Comparison of ENCODE assay signal across 27 cellular contexts in genomic region chr20:33281550-33282146, GRCh38. TPM values are rescaled to one million over a fixed set of nuclear protein-coding genes. Genes with fewer than 3 reads are reported as not detected.
DNase-seq lines count a peak whose midpoint lies in the region; ATAC-seq and TF ChIP-seq lines count a peak whose summit lies in the region.
"Had no signal": no experiment of that assay in that cellular context is flagged by ENCODE, and none has a peak within 500 bp of the region (broad histone marks: within the 10 kb centered on the region; RNA-seq: fewer than 3 reads in every experiment).

No MANE protein-coding gene starts in this region.

- no peak overlapping the region for H4K8ac ChIP-seq in H9 (replicated peaks; ENCODE audit: insufficient read length, low read depth, low read length)

- no peak overlapping the region for H3K18ac ChIP-seq in H9 (ENCODE audit: insufficient read length, low read depth, low read length)

- peak in 8 of 14 donors; percentile 16 to 72 (median 33) for DNase-seq in C1 segment of cervical spinal cord (lab: John Stamatoyannopoulos, UW)
- peak; percentile 25 for DNase-seq in H9
- peak; percentile 51 for DNase-seq in epidermal melanocyte (ENCODE audit: insufficient read length, low spot score)
- DNase-seq in osteoblast (ENCODE audit: insufficient read length, low spot score, missing footprints) = peak; percentile 58
- DNase-seq in T-helper 17 cell = no peak
- no peak for DNase-seq in iPS-NIHi7 (ENCODE audit: extremely low spot score)
- no peak for DNase-seq in stimulated activated CD4-positive, alpha-beta T cell treated with anti-CD3 and anti-CD28 coated beads, Interleukin-15, amount 100 ng/mL, for 24 hours
- DNase-seq: activated CD4-positive, alpha-beta T cell treated with anti-CD3 and anti-CD28 coated beads for 48 hours; activated CD8-positive, alpha-beta memory T cell treated with anti-CD3 and anti-CD28 coated beads for 24 hours; activated T-cell treated with anti-CD3 and anti-CD28 coated beads for 4 hours; effector CD4-positive, alpha-beta T cell; GDM1; MV-4-11; nephron progenitor cell; right cardiac atrium; stimulated activated CD4-positive, alpha-beta T cell treated with anti-CD3 and anti-CD28 coated beads, Interleukin-2, amount 100 ng/mL, for 24 hours; stimulated activated naive CD8-positive, alpha-beta T cell treated with anti-CD3 and anti-CD28 coated beads, Interleukin-15, Interleukin-2, amounts not matched to agents 100 U/mL and 50 U/mL, for 24 hours; SW 1271; T1000 had no signal

- no peak overlapping the region for H3K27ac ChIP-seq in H9 (ENCODE audit: insufficient read length, low read depth, low read length)
- H3K27ac ChIP-seq in osteoblast (ENCODE audit: low read depth, low read length) = no peak overlapping the region
- H3K27ac ChIP-seq: BLaER1 treated with 17β-estradiol and CSF1 and Interleukin-3, amounts not matched to agents 10 nM and 100 nM; breast epithelium; parathyroid adenoma had no signal

- H3K4me2 ChIP-seq in H9 (ENCODE audit: insufficient read depth, insufficient read length, low read length) (no peak overlapping the region), osteoblast (ENCODE audit: insufficient read depth, low read length) (no peak overlapping the region)

- no peak overlapping the region for H2BK120ac ChIP-seq in H9 (ENCODE audit: low read depth, low read length, poor library complexity, severe bottlenecking)

- no peak overlapping the region for H3K56ac ChIP-seq in H9 (ENCODE audit: insufficient read length, low read depth, low read length)

- H3K27me3 ChIP-seq in H9 (ENCODE audit: insufficient read depth, low read length) (no peaks in the 10 kb centered on the region), osteoblast (ENCODE audit: insufficient read depth, low read length) (peaks cover 47% of the 10 kb centered on the region)
- H3K27me3 ChIP-seq: BLaER1 treated with 17β-estradiol and CSF1 and Interleukin-3, amounts not matched to agents 10 nM and 100 nM; breast epithelium had no signal

- no peaks in the 10 kb centered on the region for H3K23me2 ChIP-seq in H9 (ENCODE audit: insufficient read length, low read depth, low read length, poor library complexity, severe bottlenecking)

- no peaks in the 10 kb centered on the region for H3K36me3 ChIP-seq in osteoblast (ENCODE audit: insufficient read depth, low read length)
- H3K36me3 ChIP-seq: BLaER1 treated with 17β-estradiol and CSF1 and Interleukin-3, amounts not matched to agents 10 nM and 100 nM; breast epithelium had no signal

- H3K27ac Mint-ChIP-seq in H9 (no peak overlapping the region), T-helper 17 cell (no peak overlapping the region)
- H3K27ac Mint-ChIP-seq: activated naive CD4-positive, alpha-beta T cell treated with anti-CD3 and anti-CD28 coated beads, Interleukin-2, amount 50 U/mL, for 24 hours; memory B cell; nephron progenitor cell had no signal

- H3K4me1 Mint-ChIP-seq in H9 (peaks cover 18 to 30% of the 10 kb centered on the region in 2 experiments), T-helper 17 cell (peaks cover 3% of the 10 kb centered on the region)
- H3K4me1 Mint-ChIP-seq: activated naive CD4-positive, alpha-beta T cell treated with anti-CD3 and anti-CD28 coated beads, Interleukin-2, amount 50 U/mL, for 24 hours; memory B cell had no signal

- no peak overlapping the region for H2AFZ ChIP-seq in H9 (ENCODE audit: low read length)
- no peak overlapping the region for H2AFZ ChIP-seq in osteoblast (ENCODE audit: low read length)

- no peak overlapping the region for H2BK12ac ChIP-seq in H9 (ENCODE audit: insufficient read length, low read depth, low read length)

- H4K5ac ChIP-seq in H9 (ENCODE audit: insufficient read length, low read depth, low read length) = no peak overlapping the region

- H3K4me3 Mint-ChIP-seq in H9 = no peak overlapping the region
- H3K4me3 Mint-ChIP-seq in T-helper 17 cell = no peak overlapping the region
- H3K4me3 Mint-ChIP-seq: activated naive CD4-positive, alpha-beta T cell treated with anti-CD3 and anti-CD28 coated beads, Interleukin-2, amount 50 U/mL, for 24 hours; memory B cell; nephron progenitor cell had no signal

- H3K4me3 ChIP-seq in osteoblast (ENCODE audit: insufficient read depth, low read length) = no peak overlapping the region
- H3K4me3 ChIP-seq: BLaER1 treated with 17β-estradiol and CSF1 and Interleukin-3, amounts not matched to agents 10 nM and 100 nM; breast epithelium had no signal

- H3K36me3 Mint-ChIP-seq in H9 (ENCODE audit: insufficient read depth in 1 of 3, low read depth in 3 of 3) = no peaks in the 10 kb centered on the region
- H3K36me3 Mint-ChIP-seq in T-helper 17 cell (ENCODE audit: low read depth) = peaks cover 5% of the 10 kb centered on the region
- H3K36me3 Mint-ChIP-seq: activated naive CD4-positive, alpha-beta T cell treated with anti-CD3 and anti-CD28 coated beads, Interleukin-2, amount 50 U/mL, for 24 hours; memory B cell had no signal

- H3T11ph ChIP-seq in H9 (ENCODE audit: low read length) = no peak overlapping the region

- no peak overlapping the region for H3K9ac ChIP-seq in H9 (ENCODE audit: extremely low read depth, insufficient read length, low read length)
- H3K9ac ChIP-seq: BLaER1 treated with 17β-estradiol and CSF1 and Interleukin-3, amounts not matched to agents 10 nM and 100 nM; parathyroid adenoma had no signal

- H2BK15ac ChIP-seq in H9 (ENCODE audit: low read depth, low read length) = no peak overlapping the region

- no peaks in the 10 kb centered on the region for H3K79me1 ChIP-seq in H9 (ENCODE audit: insufficient read depth, low read depth, low read length, poor library complexity, severe bottlenecking)

- no peak overlapping the region for H2BK20ac ChIP-seq in H9 (ENCODE audit: low read depth, low read length, poor library complexity, severe bottlenecking)

- H3K4ac ChIP-seq in H9 (ENCODE audit: low read depth, low read length) = no peak overlapping the region

- no peaks in the 10 kb centered on the region for H3K9me3 Mint-ChIP-seq in H9
- H3K9me3 Mint-ChIP-seq: activated naive CD4-positive, alpha-beta T cell treated with anti-CD3 and anti-CD28 coated beads, Interleukin-2, amount 50 U/mL, for 24 hours; memory B cell; nephron progenitor cell had no signal

- no peaks in the 10 kb centered on the region for H3K9me3 ChIP-seq in H9 (ENCODE audit: control insufficient read depth, low read depth, low read length)
- H3K9me3 ChIP-seq in osteoblast (ENCODE audit: low read depth, low read length) = no peaks in the 10 kb centered on the region
- H3K9me3 ChIP-seq in T-helper 17 cell (ENCODE audit: control insufficient read depth, low read length, poor library complexity, severe bottlenecking) = no peaks in the 10 kb centered on the region
- H3K9me3 ChIP-seq: BLaER1 treated with 17β-estradiol and CSF1 and Interleukin-3, amounts not matched to agents 10 nM and 100 nM; breast epithelium had no signal

- ATAC-seq in T-helper 17 cell = no peak
- ATAC-seq: left lobe of liver; right cardiac atrium; stimulated activated naive CD8-positive, alpha-beta T cell treated with anti-CD3 and anti-CD28 coated beads, Interleukin-15, Interleukin-2, amounts not matched to agents 100 U/mL and 50 U/mL, for 24 hours had no signal

- H3K23ac ChIP-seq in H9 (ENCODE audit: insufficient read length, low read depth, low read length) = no peak overlapping the region

- no peaks in the 10 kb centered on the region; the same call in 1 of the 2 replicates for H3K4me1 ChIP-seq in H9 (ENCODE audit: insufficient read depth, low read length)
- H3K4me1 ChIP-seq in osteoblast (ENCODE audit: insufficient read depth, low read length) = no peaks in the 10 kb centered on the region
- H3K4me1 ChIP-seq: breast epithelium had no signal

- TF ChIP-seq CTCF in H9 (conservative IDR thresholded peaks at IDR 0.05) = no peak
- TF ChIP-seq CTCF in osteoblast (IDR thresholded peaks at IDR 0.05; ENCODE audit: extremely low read depth, low read depth, low read length) = no peak

- H4K20me1 ChIP-seq in H9 (ENCODE audit: control insufficient read depth, insufficient read depth, insufficient read length) (no peaks in the 10 kb centered on the region), osteoblast (ENCODE audit: insufficient read depth, low read length) (no peaks in the 10 kb centered on the region)
- H4K20me1 ChIP-seq: BLaER1 treated with 17β-estradiol and CSF1 and Interleukin-3, amounts not matched to agents 10 nM and 100 nM had no signal

- no peak overlapping the region; the same call in 1 of the 2 replicates for H3K14ac ChIP-seq in H9 (ENCODE audit: insufficient read depth, low read length)

- H3K27me3 Mint-ChIP-seq in H9 (ENCODE audit: low read depth) (peaks cover 10% of the 10 kb centered on the region), T-helper 17 cell (peaks cover 54% of the 10 kb centered on the region)

- H2AK5ac ChIP-seq in H9 (ENCODE audit: insufficient read length, low read length) = no peak overlapping the region

- H2BK5ac ChIP-seq in H9 (ENCODE audit: insufficient read length, low read length) = no peak overlapping the region

- WGBS in H9 (ENCODE audit: extremely low coverage, insufficient read length, low lambda C conversion rate) = no CpG with 5 or more reads among the region's 11 CpGs

- no peak overlapping the region for H4K91ac ChIP-seq in H9 (ENCODE audit: insufficient read length, low read depth, low read length)

- H3K79me2 ChIP-seq in H9 (ENCODE audit: insufficient read depth, low read length) (no peaks in the 10 kb centered on the region), osteoblast (ENCODE audit: insufficient read depth, low read length) (no peaks in the 10 kb centered on the region)
- H3K79me2 ChIP-seq: parathyroid adenoma had no signal

RNA-seq across cellular contexts. Expression of gene BPIFB1, which starts 1.4 kb away (rescaled TPM):
- not detected in 2 replicates for total RNA-seq in H9 (2021)
- not detected in 2 replicates for total RNA-seq in osteoblast
- not detected for total RNA-seq in T-helper 17 cell
- total RNA-seq: glomerular endothelial cell, right cardiac atrium, RPMI7951 had no signal

RNA-seq across cellular contexts. Expression of gene BPIFA1, which starts 45.9 kb away (rescaled TPM):
- total RNA-seq in H9 (2021) = not detected in 2 replicates
- not detected in 2 replicates for total RNA-seq in osteoblast
- not detected for total RNA-seq in T-helper 17 cell
- total RNA-seq: breast epithelium, glomerular endothelial cell, left lobe of liver, right cardiac atrium, RPMI7951 had no signal

Comparison
In these comparisons a context has a peak if more than half of its experiments do, and no peak if none do; other contexts are left out.
1. DNase-seq: peak in C1 segment of cervical spinal cord (8 of 14), H9 (single experiment), epidermal melanocyte (single experiment) and osteoblast (single experiment); none in T-helper 17 cell (0 of 3), iPS-NIHi7 (single experiment) and stimulated activated CD4-positive, alpha-beta T cell treated with anti-CD3 and anti-CD28 coated beads, Interleukin-15, amount 100 ng/mL, for 24 hours (single experiment).